ENCODE assay signal across 8 cellular contexts in the genomic region with DNA sequence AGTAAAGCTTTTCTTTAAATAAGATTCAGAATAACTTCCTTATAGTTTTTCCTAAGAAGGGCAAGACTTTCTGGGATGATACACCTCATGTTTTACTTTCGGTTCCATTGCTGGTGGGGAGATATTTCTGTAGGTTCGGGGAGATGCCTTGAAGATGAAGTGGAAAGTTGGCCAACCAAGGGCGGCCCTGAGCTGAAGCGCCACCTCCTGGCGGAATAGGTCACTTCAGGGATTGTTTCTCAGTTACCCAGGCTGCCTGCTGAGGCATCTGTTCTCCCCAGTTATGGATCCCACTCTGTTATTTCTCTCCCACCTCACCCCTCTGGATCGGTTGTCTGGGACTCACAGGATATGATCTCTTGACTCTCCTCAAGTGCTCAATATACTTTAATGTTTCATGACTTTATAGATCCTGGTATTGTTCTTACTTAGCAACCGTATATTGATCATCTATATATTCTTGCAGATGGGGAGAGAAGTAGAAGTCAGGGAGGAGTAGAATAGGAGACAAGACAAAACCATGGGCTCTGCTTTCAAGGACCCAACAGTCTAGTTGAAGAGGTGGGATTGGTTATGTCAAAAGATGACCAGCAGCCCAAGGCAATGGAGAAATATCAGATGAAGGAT. TPM values are rescaled to one million over a fixed set of nuclear protein-coding genes. Genes with fewer than 3 reads are reported as not detected.
DNase-seq lines count a peak whose midpoint lies in the region; ATAC-seq and TF ChIP-seq lines count a peak whose summit lies in the region.

No MANE protein-coding gene starts in this region.

- DNase-seq in AG04449 (ENCODE audit: low read depth, low spot score) (no peak), GM13977 (ENCODE audit: low spot score) (peak; percentile 53), NCI-H226 (peak; percentile 39), endodermal cell (peak; percentile 91), nephron progenitor cell (peak; percentile 69)
- DNase-seq in activated CD4-positive, alpha-beta T cell treated with anti-CD3 and anti-CD28 coated beads, Interleukin-2, amount 50 U/mL, for 48 hours = peak; percentile 74 to 81

- 13 to 51% methylated on average over 4 to 7 of the region's 7 CpGs for WGBS in endodermal cell (ENCODE audit: insufficient coverage in 1 of 2, insufficient read length in 1 of 2), 2 experiments

- in situ Hi-C loops in GM13977 (cut with MboI; ENCODE audit: low pct_unique_long_range_greater_than_20kb, low sequenced_read_pairs, unreplicated experiment) = loop anchor here (25.0 kb wide), 2 partner anchors 452 to 652 kb away; no protein-coding TSS in a partner anchor

- H3K36me3 Mint-ChIP-seq in endodermal cell (ENCODE audit: low read depth) (no peaks in the 10 kb centered on the region), nephron progenitor cell (ENCODE audit: low read depth) (no peaks in the 10 kb centered on the region)

- H3K4me1 Mint-ChIP-seq in endodermal cell (peaks cover 7% of the 10 kb centered on the region), nephron progenitor cell (peaks cover 16% of the 10 kb centered on the region)

- no peak overlapping the region for H3K4me3 ChIP-seq in AG04449 (ENCODE audit: low read depth, low read length)
- H3K4me3 ChIP-seq in endodermal cell (ENCODE audit: low read length) = no peak overlapping the region

- H3K4me1 ChIP-seq in endodermal cell (ENCODE audit: control insufficient read depth, insufficient read depth, low read length) = peaks cover 10% of the 10 kb centered on the region

- no peak overlapping the region for H3K4me3 Mint-ChIP-seq in endodermal cell
- no peak overlapping the region for H3K4me3 Mint-ChIP-seq in nephron progenitor cell

- H3K36me3 ChIP-seq in endodermal cell (ENCODE audit: control insufficient read depth, insufficient read depth, low read length) = no peaks in the 10 kb centered on the region

- H3K27me3 Mint-ChIP-seq in endodermal cell (ENCODE audit: insufficient read depth) (no peaks in the 10 kb centered on the region), nephron progenitor cell (ENCODE audit: low read depth, poor library complexity) (no peaks in the 10 kb centered on the region)

- CTCF ChIA-PET in AG04449 (lab: Yijun Ruan, JAX) = interaction anchor here (0.6 to 4.9 kb wide), 26 partner anchors 8 to 659 kb away, joined by 3 to 57 read pairs (median 5); no protein-coding TSS in a partner anchor

- H3K27me3 ChIP-seq in endodermal cell (ENCODE audit: control insufficient read depth, insufficient read depth, low read length, poor library complexity, severe bottlenecking) = no peaks in the 10 kb centered on the region

- peaks cover 1% of the 10 kb centered on the region for H3K9me3 Mint-ChIP-seq in endodermal cell
- H3K9me3 Mint-ChIP-seq in nephron progenitor cell = peaks cover 4% of the 10 kb centered on the region

- TF ChIP-seq CTCF in AG04449 (IDR thresholded peaks at IDR 0.05; ENCODE audit: insufficient read depth, low read length, missing control alignments) (peak; percentile 88), GM13977 (IDR thresholded peaks at IDR 0.05; ENCODE audit: extremely low read depth, insufficient read depth, missing control alignments) (peak; percentile 90), endodermal cell (conservative IDR thresholded peaks at IDR 0.05) (peak; percentile 94), nephron progenitor cell (IDR thresholded peaks at IDR 0.05) (peak; percentile 72)

- POLR2A ChIA-PET in AG04449 (lab: Yijun Ruan, JAX) = no interaction called here

- H3K27ac ChIP-seq in endodermal cell (ENCODE audit: low read depth, low read length) (no peak overlapping the region), temporal lobe (ENCODE audit: low read depth, low read length) (peak overlapping the region; percentile 4)

- H3K9me3 ChIP-seq in endodermal cell (ENCODE audit: control insufficient read depth, low read length) = peaks cover 5% of the 10 kb centered on the region

- H3K9ac ChIP-seq in endodermal cell (ENCODE audit: extremely low read depth, low read length, poor library complexity, severe bottlenecking) = no peak overlapping the region

- H3K27ac Mint-ChIP-seq in endodermal cell (no peak overlapping the region), nephron progenitor cell (no peak overlapping the region)

- peak; percentile 97 for ATAC-seq in HG02798 (IDR thresholded peaks at IDR 0.05; ENCODE audit: poor library complexity, unreplicated experiment)

RNA-seq across cellular contexts. Expression of a gene that starts 23.4 kb away (rescaled TPM):
- total RNA-seq in endodermal cell = 10 to 100 TPM; 12.7 to 17.7 TPM
- 17.1 TPM for polyA plus RNA-seq in endodermal cell (2013, experiment 1 of 2)
- polyA plus RNA-seq in endodermal cell (2013, experiment 2 of 2) = 14.4 TPM
- 19.7 TPM for total RNA-seq in temporal lobe
